17 cellular contexts compared by ENCODE assay signal in genomic region chr2:66013456-66013855, GRCh38.
DNase-seq lines count a peak whose midpoint lies in the region; ATAC-seq and TF ChIP-seq lines count a peak whose summit lies in the region.
"Had no signal": no experiment of that assay in that cellular context is flagged by ENCODE, and none has a peak within 500 bp of the region (broad histone marks: within the 10 kb centered on the region; RNA-seq: fewer than 3 reads in every experiment).

No MANE protein-coding gene starts in this region.

- no peaks in the 10 kb centered on the region for H3K36me3 Mint-ChIP-seq in activated naive CD8-positive, alpha-beta T cell treated with anti-CD3 and anti-CD28 coated beads, Interleukin-2, amount 50 U/mL, for 24 hours (ENCODE audit: low read depth)
- H3K36me3 Mint-ChIP-seq: CD4-positive, alpha-beta memory T cell; natural killer cell had no signal

- H3K9me3 Mint-ChIP-seq in activated naive CD8-positive, alpha-beta T cell treated with anti-CD3 and anti-CD28 coated beads, Interleukin-2, amount 50 U/mL, for 24 hours = peaks cover 7% of the 10 kb centered on the region

- H3K4me3 Mint-ChIP-seq in activated naive CD8-positive, alpha-beta T cell treated with anti-CD3 and anti-CD28 coated beads, Interleukin-2, amount 50 U/mL, for 24 hours = no peak overlapping the region
- H3K4me3 Mint-ChIP-seq: activated T-helper 17 cell treated with anti-CD3 and anti-CD28 coated beads, Interleukin-2, amount 50 U/mL, for 72 hours; CD4-positive, alpha-beta memory T cell; natural killer cell; T-helper 1 cell treated with Interleukin-12 subunit alpha and Interleukin-12 subunit beta and Interleukin-4 antibody, amounts not matched to agents 30 μg/mL and 1 μg/mL, for 36 hours had no signal

- CTCF ChIA-PET in A673 (lab: Charles Lee) = interaction anchor here (0.5 kb wide), 1 partner anchor 349 kb away, joined by 3 read pairs; no protein-coding TSS in a partner anchor

- TF ChIP-seq CTCF in A673 (conservative IDR thresholded peaks at IDR 0.05; ENCODE audit: low read depth, low read length) (peak; percentile 73), epithelial cell of proximal tubule (conservative IDR thresholded peaks at IDR 0.05; ENCODE audit: low read depth, low read length) (peak; percentile 31), esophagus muscularis mucosa (IDR thresholded peaks at IDR 0.05) (no peak)

- H3K9me3 ChIP-seq in A673 (ENCODE audit: low read depth, low read length, poor library complexity, severe bottlenecking) = no peaks in the 10 kb centered on the region
- peaks cover 0 to 11% (median 0%) of the 10 kb centered on the region in 4 donors for H3K9me3 ChIP-seq in esophagus muscularis mucosa
- H3K9me3 ChIP-seq: body of pancreas had no signal

- peaks cover 3% of the 10 kb centered on the region for H3K27me3 Mint-ChIP-seq in activated naive CD8-positive, alpha-beta T cell treated with anti-CD3 and anti-CD28 coated beads, Interleukin-2, amount 50 U/mL, for 24 hours

- POLR2A ChIA-PET in A673 (lab: Charles Lee; ENCODE audit: low non-redundant PET) = no interaction called here

- no peaks in the 10 kb centered on the region for H3K4me1 Mint-ChIP-seq in activated naive CD8-positive, alpha-beta T cell treated with anti-CD3 and anti-CD28 coated beads, Interleukin-2, amount 50 U/mL, for 24 hours
- H3K4me1 Mint-ChIP-seq: activated T-helper 17 cell treated with anti-CD3 and anti-CD28 coated beads, Interleukin-2, amount 50 U/mL, for 72 hours; CD4-positive, alpha-beta memory T cell; natural killer cell had no signal

- no peak overlapping the region for H3K27ac ChIP-seq in A673 (ENCODE audit: low read depth, low read length, poor library complexity, severe bottlenecking)
- H3K27ac ChIP-seq in esophagus muscularis mucosa (replicated peaks in 1 of 4) = no peak overlapping the region
- H3K27ac ChIP-seq: body of pancreas had no signal

- BruUV-seq in A673 (replicated peaks; lab: Mats Ljungman, UMichigan) = no TSS peak

- TF ChIP-seq POLR2A in esophagus muscularis mucosa (IDR thresholded peaks at IDR 0.05; ENCODE audit: low read depth) = no peak

- intact Hi-C loops in A673 (cut with micrococcal nuclease; ENCODE audit: unreplicated experiment) = loop anchor here (5.0 to 10.0 kb wide), 2 partner anchors 414 to 861 kb away; no protein-coding TSS in a partner anchor
- intact Hi-C loops in esophagus muscularis mucosa (cut with DNase I) = no loop called here

- H3K27me3 ChIP-seq in A673 (replicated peaks; ENCODE audit: insufficient read depth, low read depth, low read length, poor library complexity) (no peaks in the 10 kb centered on the region), esophagus muscularis mucosa (no peaks in the 10 kb centered on the region)
- H3K27me3 ChIP-seq: body of pancreas had no signal

- TF ChIP-seq EP300 in esophagus muscularis mucosa (IDR thresholded peaks at IDR 0.05) = no peak

- no peak overlapping the region for H3K27ac Mint-ChIP-seq in activated naive CD8-positive, alpha-beta T cell treated with anti-CD3 and anti-CD28 coated beads, Interleukin-2, amount 50 U/mL, for 24 hours
- H3K27ac Mint-ChIP-seq: activated T-helper 17 cell treated with anti-CD3 and anti-CD28 coated beads, Interleukin-2, amount 50 U/mL, for 72 hours; CD4-positive, alpha-beta memory T cell; natural killer cell; T-helper 1 cell treated with Interleukin-12 subunit alpha and Interleukin-12 subunit beta and Interleukin-4 antibody, amounts not matched to agents 30 μg/mL and 1 μg/mL, for 36 hours had no signal

- no peaks in the 10 kb centered on the region for H3K36me3 ChIP-seq in A673 (ENCODE audit: insufficient read depth, low read length, poor library complexity, severe bottlenecking)
- no peaks in the 10 kb centered on the region for H3K36me3 ChIP-seq in esophagus muscularis mucosa

- H3K4me1 ChIP-seq in A673 (ENCODE audit: insufficient read depth, low read length, poor library complexity, severe bottlenecking) (peaks cover 7% of the 10 kb centered on the region), esophagus muscularis mucosa (no peaks in the 10 kb centered on the region)
- H3K4me1 ChIP-seq: body of pancreas had no signal

- no peak for ATAC-seq in activated naive CD8-positive, alpha-beta T cell treated with anti-CD3 and anti-CD28 coated beads, Interleukin-2, amount 50 U/mL, for 24 hours
- ATAC-seq in HG03432 (IDR thresholded peaks at IDR 0.05; ENCODE audit: unreplicated experiment) = no peak
- ATAC-seq: activated T-helper 17 cell treated with anti-CD3 and anti-CD28 coated beads, Interleukin-2, amount 50 U/mL, for 72 hours; body of pancreas; natural killer cell had no signal

- H3K4me3 ChIP-seq in A673 (ENCODE audit: low read depth, low read length, poor library complexity, severe bottlenecking) = no peak overlapping the region
- H3K4me3 ChIP-seq in epithelial cell of proximal tubule (ENCODE audit: low read depth, low read length) = no peak overlapping the region
- H3K4me3 ChIP-seq in esophagus muscularis mucosa = no peak overlapping the region
- H3K4me3 ChIP-seq: body of pancreas had no signal

- DNase-seq in A673 (ENCODE audit: low spot score) (peak; percentile 55), EH (ENCODE audit: low read depth) (peak; percentile 3), NCI-H69 (lab: John Stamatoyannopoulos, UW) (peak; percentile 19), epithelial cell of proximal tubule (ENCODE audit: low read depth) (no peak), esophagus muscularis mucosa (ENCODE audit: extremely low spot score) (no peak), NCI-H1048 (lab: John Stamatoyannopoulos, UW) (no peak)
- DNase-seq in activated naive CD8-positive, alpha-beta T cell treated with anti-CD3 and anti-CD28 coated beads, Interleukin-2, amount 50 U/mL, for 24 hours = no peak
- DNase-seq: activated CD4-positive, alpha-beta T cell treated with anti-CD3 and anti-CD28 coated beads, Interleukin-2, amount 50 U/mL, for 4 hours; body of pancreas; CD4-positive, alpha-beta memory T cell; effector memory CD4-positive, alpha-beta T cell; glutamatergic neuron; natural killer cell; substantia nigra had no signal

Comparison
In these comparisons a context has a peak if more than half of its experiments do, and no peak if none do; other contexts are left out.
1. DNase-seq: peak in A673 (single experiment), EH (single experiment) and NCI-H69 (single experiment); none in epithelial cell of proximal tubule (single experiment), activated naive CD8-positive, alpha-beta T cell treated with anti-CD3 and anti-CD28 coated beads, Interleukin-2, amount 50 U/mL, for 24 hours (single experiment), esophagus muscularis mucosa (single experiment) and NCI-H1048 (single experiment).
2. CTCF ChIP-seq: peak in A673 (single experiment) and epithelial cell of proximal tubule (single experiment); none in esophagus muscularis mucosa (0 of 3).